ENCODE assay signal across 33 cellular contexts in genomic region chr1:87000460-87000859, GRCh38.
"Had no signal": no experiment of that assay in that cellular context is flagged by ENCODE, and none has a peak within 500 bp of the region (broad histone marks: within the 10 kb centered on the region; RNA-seq: fewer than 3 reads in every experiment).

No MANE protein-coding gene starts in this region.

- ATAC-seq: activated CD4-positive, alpha-beta T cell treated with anti-CD3 and anti-CD28 coated beads for 36 hours; activated CD8-positive, alpha-beta memory T cell treated with anti-CD3 and anti-CD28 coated beads, Interleukin-2, amount 10 ng/mL, durations not matched to agents 7 days and 5 days; activated CD8-positive, alpha-beta T cell treated with anti-CD3 and anti-CD28 coated beads, Interleukin-2, amount 10 ng/mL, durations not matched to agents 7 days and 5 days; activated naive CD4-positive, alpha-beta T cell treated with anti-CD3 and anti-CD28 coated beads, Interleukin-2, amount 50 U/mL, for 72 hours; activated T-cell treated with anti-CD3 and anti-CD28 coated beads, Interleukin-2, amount 50 U/mL, for 72 hours; esophagus mucosa; T-helper 17 cell had no signal

- H3K4me1 Mint-ChIP-seq: activated CD8-positive, alpha-beta memory T cell treated with anti-CD3 and anti-CD28 coated beads, Interleukin-2, amount 10 ng/mL, durations not matched to agents 7 days and 5 days; activated naive CD4-positive, alpha-beta T cell treated with anti-CD3 and anti-CD28 coated beads, Interleukin-2, amount 10 ng/mL, durations not matched to agents 7 days and 5 days; activated naive CD8-positive, alpha-beta T cell treated with anti-CD3 and anti-CD28 coated beads, Interleukin-2, amount 10 ng/mL, durations not matched to agents 7 days and 5 days had no signal

- H3K27me3 ChIP-seq: ascending aorta, breast epithelium, cardiac muscle cell, colonic mucosa, dorsolateral prefrontal cortex had no signal

- H3K36me3 ChIP-seq: ascending aorta, breast epithelium, cardiac muscle cell, colonic mucosa, WERI-Rb-1 had no signal

- H3K4me3 Mint-ChIP-seq: activated CD4-positive, alpha-beta memory T cell treated with anti-CD3 and anti-CD28 coated beads for 36 hours; activated CD4-positive, alpha-beta T cell treated with anti-CD3 and anti-CD28 coated beads for 36 hours; activated CD4-positive, alpha-beta T cell treated with anti-CD3 and anti-CD28 coated beads, Interleukin-2, amount 10 ng/mL, durations not matched to agents 24 days and 14 days; activated CD8-positive, alpha-beta memory T cell treated with anti-CD3 and anti-CD28 coated beads, Interleukin-2, amount 10 ng/mL, durations not matched to agents 7 days and 5 days; activated CD8-positive, alpha-beta T cell treated with anti-CD3 and anti-CD28 coated beads, Interleukin-2, amount 10 ng/mL, durations not matched to agents 7 days and 5 days; activated naive CD4-positive, alpha-beta T cell treated with anti-CD3 and anti-CD28 coated beads, Interleukin-2, amount 10 ng/mL, durations not matched to agents 7 days and 5 days; activated naive CD8-positive, alpha-beta T cell treated with anti-CD3 and anti-CD28 coated beads, Interleukin-2, amount 10 ng/mL, durations not matched to agents 7 days and 5 days; activated T-cell treated with anti-CD3 and anti-CD28 coated beads, Interleukin-2, amount 50 U/mL, for 24 hours; activated T-cell treated with anti-CD3 and anti-CD28 coated beads, Interleukin-2, amount 50 U/mL, for 72 hours; brain; endodermal cell; T-helper 17 cell; T-helper 2 cell treated with Interferon-gamma antibody and Interleukin-4, amounts not matched to agents 5 μg/mL and 100 μg/mL, for 36 hours had no signal

- H3K4me3 ChIP-seq: ascending aorta, breast epithelium, cardiac muscle cell, colonic mucosa, dorsolateral prefrontal cortex had no signal

- H3K9me3 ChIP-seq: ascending aorta, breast epithelium, colonic mucosa had no signal

- H3K4me1 ChIP-seq: ascending aorta, breast epithelium, colonic mucosa had no signal

- DNase-seq: activated CD4-positive, alpha-beta memory T cell treated with anti-CD3 and anti-CD28 coated beads for 36 hours; activated CD4-positive, alpha-beta T cell treated with anti-CD3 and anti-CD28 coated beads for 36 hours; activated CD4-positive, alpha-beta T cell treated with anti-CD3 and anti-CD28 coated beads, Interleukin-2, amount 10 ng/mL, durations not matched to agents 24 days and 14 days; activated CD4-positive, CD25-positive, alpha-beta regulatory T cell; activated CD4-positive, CD25-positive, alpha-beta regulatory T cell treated with anti-CD3 and anti-CD28 coated beads, Interleukin-2, amount 50 U/mL, for 72 hours; activated CD8-positive, alpha-beta memory T cell treated with anti-CD3 and anti-CD28 coated beads, Interleukin-2, amount 10 ng/mL, durations not matched to agents 7 days and 5 days; activated CD8-positive, alpha-beta memory T cell treated with anti-CD3 and anti-CD28 coated beads, Interleukin-2, amount 50 U/mL, for 48 hours; activated CD8-positive, alpha-beta T cell treated with anti-CD3 and anti-CD28 coated beads, Interleukin-2, amount 10 ng/mL, durations not matched to agents 7 days and 5 days; activated gamma-delta T cell; activated naive CD4-positive, alpha-beta T cell; activated naive CD4-positive, alpha-beta T cell treated with anti-CD3 and anti-CD28 coated beads, Interleukin-2, amount 10 ng/mL, durations not matched to agents 7 days and 5 days; activated naive CD8-positive, alpha-beta T cell treated with anti-CD3 and anti-CD28 coated beads, Interleukin-2, amount 10 ng/mL, durations not matched to agents 7 days and 5 days; activated T-cell treated with anti-CD3 and anti-CD28 coated beads for 4 hours; activated T-cell treated with anti-CD3 and anti-CD28 coated beads, Interleukin-2, amount 50 U/mL, for 24 hours; activated T-cell treated with anti-CD3 and anti-CD28 coated beads, Interleukin-2, amount 50 U/mL, for 72 hours; central memory CD4-positive, alpha-beta T cell; cerebellar nuclear complex; colonic mucosa; dorsolateral prefrontal cortex; effector memory CD4-positive, alpha-beta T cell; endodermal cell; foreskin fibroblast; T-helper 1 cell; T-helper 17 cell; T1000; WERI-Rb-1 had no signal

- H3K9me3 Mint-ChIP-seq: activated CD4-positive, alpha-beta memory T cell treated with anti-CD3 and anti-CD28 coated beads for 36 hours; activated naive CD4-positive, alpha-beta T cell treated with anti-CD3 and anti-CD28 coated beads, Interleukin-2, amount 10 ng/mL, durations not matched to agents 7 days and 5 days; activated naive CD4-positive, alpha-beta T cell treated with anti-CD3 and anti-CD28 coated beads, Interleukin-2, amount 50 U/mL, for 72 hours; activated T-cell treated with anti-CD3 and anti-CD28 coated beads, Interleukin-2, amount 50 U/mL, for 24 hours; endodermal cell; T-helper 2 cell treated with Interferon-gamma antibody and Interleukin-4, amounts not matched to agents 5 μg/mL and 100 μg/mL, for 36 hours had no signal

- H3K27me3 Mint-ChIP-seq: activated CD4-positive, alpha-beta memory T cell treated with anti-CD3 and anti-CD28 coated beads for 36 hours; activated CD4-positive, alpha-beta T cell treated with anti-CD3 and anti-CD28 coated beads for 36 hours; activated CD4-positive, alpha-beta T cell treated with anti-CD3 and anti-CD28 coated beads, Interleukin-2, amount 10 ng/mL, durations not matched to agents 24 days and 14 days; activated CD8-positive, alpha-beta memory T cell treated with anti-CD3 and anti-CD28 coated beads, Interleukin-2, amount 10 ng/mL, durations not matched to agents 7 days and 5 days; activated naive CD4-positive, alpha-beta T cell treated with anti-CD3 and anti-CD28 coated beads, Interleukin-2, amount 10 ng/mL, durations not matched to agents 7 days and 5 days; activated naive CD8-positive, alpha-beta T cell treated with anti-CD3 and anti-CD28 coated beads, Interleukin-2, amount 10 ng/mL, durations not matched to agents 7 days and 5 days; activated T-cell treated with anti-CD3 and anti-CD28 coated beads, Interleukin-2, amount 50 U/mL, for 24 hours; brain; T-helper 17 cell had no signal

- H3K27ac Mint-ChIP-seq: activated CD4-positive, alpha-beta memory T cell treated with anti-CD3 and anti-CD28 coated beads for 36 hours; activated CD4-positive, alpha-beta T cell treated with anti-CD3 and anti-CD28 coated beads for 36 hours; activated CD4-positive, alpha-beta T cell treated with anti-CD3 and anti-CD28 coated beads, Interleukin-2, amount 10 ng/mL, durations not matched to agents 24 days and 14 days; activated CD8-positive, alpha-beta memory T cell treated with anti-CD3 and anti-CD28 coated beads, Interleukin-2, amount 10 ng/mL, durations not matched to agents 7 days and 5 days; activated CD8-positive, alpha-beta T cell treated with anti-CD3 and anti-CD28 coated beads, Interleukin-2, amount 10 ng/mL, durations not matched to agents 7 days and 5 days; activated naive CD4-positive, alpha-beta T cell treated with anti-CD3 and anti-CD28 coated beads, Interleukin-2, amount 10 ng/mL, durations not matched to agents 7 days and 5 days; activated naive CD4-positive, alpha-beta T cell treated with anti-CD3 and anti-CD28 coated beads, Interleukin-2, amount 50 U/mL, for 72 hours; activated naive CD8-positive, alpha-beta T cell treated with anti-CD3 and anti-CD28 coated beads, Interleukin-2, amount 10 ng/mL, durations not matched to agents 7 days and 5 days; activated T-cell treated with anti-CD3 and anti-CD28 coated beads, Interleukin-2, amount 50 U/mL, for 24 hours; activated T-cell treated with anti-CD3 and anti-CD28 coated beads, Interleukin-2, amount 50 U/mL, for 72 hours; brain; endodermal cell; T-helper 17 cell; T-helper 2 cell treated with Interferon-gamma antibody and Interleukin-4, amounts not matched to agents 5 μg/mL and 100 μg/mL, for 36 hours had no signal

- H3K27ac ChIP-seq: ascending aorta, breast epithelium, cardiac muscle cell, colonic mucosa, dorsolateral prefrontal cortex, WERI-Rb-1 had no signal
